15 cellular contexts compared by ENCODE assay signal in the genomic region with DNA sequence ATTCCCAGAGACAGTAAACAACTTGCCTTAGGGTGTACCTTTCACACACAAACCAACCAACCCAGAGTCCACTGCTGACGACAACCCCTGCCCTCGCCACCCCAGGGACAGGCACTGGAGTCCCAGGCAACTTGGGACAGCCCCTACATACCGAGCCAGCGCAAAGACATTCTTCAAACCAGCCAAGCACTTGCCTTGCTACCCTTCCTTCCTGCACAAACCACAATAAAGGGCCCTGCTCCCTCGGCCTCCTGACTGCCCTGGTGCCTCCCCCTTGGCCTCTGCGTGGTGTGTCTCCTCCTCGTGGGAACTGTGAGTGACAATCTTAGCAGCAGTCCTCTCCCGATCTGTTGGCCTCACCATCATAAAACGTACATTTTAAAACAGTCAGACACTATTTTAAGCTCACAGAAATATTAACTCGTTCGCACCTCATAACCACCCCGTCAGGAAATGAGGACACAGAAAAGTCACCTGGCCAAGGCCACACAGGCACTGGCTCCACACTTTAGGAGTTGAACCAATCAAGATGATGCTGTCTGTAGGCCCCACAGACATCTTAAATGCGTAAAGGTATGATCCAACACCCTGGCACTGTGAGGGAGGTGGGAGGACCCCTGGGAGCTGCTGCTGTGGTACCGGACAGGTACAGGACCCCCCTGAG.
A peak's percentile ranks its signal among the peaks of the same experiment; 100 is the strongest.
DNase-seq lines count a peak whose midpoint lies in the region; ATAC-seq and TF ChIP-seq lines count a peak whose summit lies in the region.
"Had no signal": no experiment of that assay in that cellular context is flagged by ENCODE, and none has a peak within 500 bp of the region (broad histone marks: within the 10 kb centered on the region; RNA-seq: fewer than 3 reads in every experiment).

No MANE protein-coding gene starts in this region.

- H3K4me1 ChIP-seq in ascending aorta = peaks cover 13 to 51% of the 10 kb centered on the region in 2 donors
- H3K4me1 ChIP-seq in lower lobe of right lung = no peaks in the 10 kb centered on the region
- H3K4me1 ChIP-seq: psoas muscle, SJSA1 had no signal

- H3K36me3 ChIP-seq in ascending aorta (peaks cover 0 to 4% of the 10 kb centered on the region in 2 donors), lower lobe of right lung (no peaks in the 10 kb centered on the region)
- H3K36me3 ChIP-seq: SJSA1 had no signal

- intact Hi-C loops in ascending aorta (cut with DNase I) (no loop called here), lower lobe of right lung (cut with DNase I) (no loop called here)

- ATAC-seq in GM21447 (IDR thresholded peaks at IDR 0.05; ENCODE audit: unreplicated experiment) (peak; percentile 64), lower lobe of right lung (no peak), HG03280 (IDR thresholded peaks at IDR 0.05; ENCODE audit: unreplicated experiment) (no peak), GM21515 (IDR thresholded peaks at IDR 0.05; ENCODE audit: unreplicated experiment) (no peak)
- ATAC-seq: left colon had no signal

- H3K27me3 ChIP-seq in ascending aorta = no peaks in the 10 kb centered on the region
- no peaks in the 10 kb centered on the region for H3K27me3 ChIP-seq in lower lobe of right lung (ENCODE audit: low read depth)
- H3K27me3 ChIP-seq: SJSA1 had no signal

- H3K4me3 ChIP-seq in ascending aorta (no peak overlapping the region), lower lobe of right lung (no peak overlapping the region)
- H3K4me3 ChIP-seq: psoas muscle, SJSA1 had no signal

- DNase-seq in ELF-1 (ENCODE audit: low read depth, low spot score) (peak; percentile 12), ascending aorta (ENCODE audit: low spot score in 2 of 2) (no peak), lower lobe of right lung (peak; percentile 10), DMS153 (lab: John Stamatoyannopoulos, UW) (no peak)
- DNase-seq in activated CD4-positive, CD25-positive, alpha-beta regulatory T cell treated with anti-CD3 and anti-CD28 coated beads, Interleukin-2, amount 50 U/mL, for 72 hours = no peak
- DNase-seq: DMS53; HCEC 1CT; left colon; NCI-H2081 treated with DMSO at 0.1 percent for 48 hours; NK-92 treated with Interleukin-12 subunit alpha and Interleukin-12 subunit beta, amount 100 ng/mL, for 24 hours had no signal

- TF ChIP-seq CTCF in ascending aorta (IDR thresholded peaks at IDR 0.05) (no peak), lower lobe of right lung (IDR thresholded peaks at IDR 0.05) (no peak)

- no peaks in the 10 kb centered on the region for H3K9me3 ChIP-seq in ascending aorta
- H3K9me3 ChIP-seq in lower lobe of right lung = no peaks in the 10 kb centered on the region
- H3K9me3 ChIP-seq: psoas muscle, SJSA1 had no signal

- H3K27ac ChIP-seq in ascending aorta (peak overlapping the region; percentile 69 to 86), lower lobe of right lung (no peak overlapping the region)
- H3K27ac ChIP-seq: psoas muscle, SJSA1 had no signal

Comparison
In these comparisons a context has a peak if more than half of its experiments do, and no peak if none do; other contexts are left out.
1. DNase-seq: peak in ELF-1 (single experiment) and lower lobe of right lung (single experiment); none in ascending aorta (0 of 2), activated CD4-positive, CD25-positive, alpha-beta regulatory T cell treated with anti-CD3 and anti-CD28 coated beads, Interleukin-2, amount 50 U/mL, for 72 hours (single experiment) and DMS153 (single experiment).